Comparison of ENCODE assay signal across 29 cellular contexts in genomic region chr20:16940701-16941100, GRCh38.
"Had no signal": no experiment of that assay in that cellular context is flagged by ENCODE, and none has a peak within 500 bp of the region (broad histone marks: within the 10 kb centered on the region; RNA-seq: fewer than 3 reads in every experiment).

No MANE protein-coding gene starts in this region.

- H3K4me3 ChIP-seq: heart right ventricle, left ventricle myocardium inferior, lung, neural progenitor cell, right atrium auricular region, right lobe of liver, smooth muscle cell, testis, thyroid gland, transverse colon, upper lobe of left lung had no signal

- H3K9me3 ChIP-seq: neutrophil, right lobe of liver, testis, thyroid gland, transverse colon, upper lobe of left lung had no signal

- H3K4me3 Mint-ChIP-seq: mesothelial cell of epicardium; naive B cell; natural killer cell; nephron progenitor cell; neural progenitor cell; stimulated activated memory B cell treated with anti-CD40 and anti-IgM and Interleukin-4, amounts not matched to agents 10 μg/mL and 1 μg/mL and 100 μg/mL, for 72 hours; stimulated activated naive CD8-positive, alpha-beta T cell treated with anti-CD3 and anti-CD28 coated beads, Interleukin-15, amount 100 ng/mL, for 72 hours had no signal

- ATAC-seq: heart right ventricle; natural killer cell; right lobe of liver; stimulated activated memory B cell treated with anti-CD40 and anti-IgM and Interleukin-4, amounts not matched to agents 10 μg/mL and 1 μg/mL and 100 μg/mL, for 72 hours; stimulated activated naive CD8-positive, alpha-beta T cell treated with anti-CD3 and anti-CD28 coated beads, Interleukin-15, amount 100 ng/mL, for 72 hours had no signal

- H3K27me3 Mint-ChIP-seq: stimulated activated memory B cell treated with anti-CD40 and anti-IgM and Interleukin-4, amounts not matched to agents 10 μg/mL and 1 μg/mL and 100 μg/mL, for 72 hours; stimulated activated naive CD8-positive, alpha-beta T cell treated with anti-CD3 and anti-CD28 coated beads, Interleukin-15, amount 100 ng/mL, for 72 hours had no signal

- H3K27me3 ChIP-seq: heart right ventricle, neural progenitor cell, neutrophil, right atrium auricular region, right lobe of liver, testis, thyroid gland, transverse colon, upper lobe of left lung had no signal

- H3K9me3 Mint-ChIP-seq: stimulated activated memory B cell treated with anti-CD40 and anti-IgM and Interleukin-4, amounts not matched to agents 10 μg/mL and 1 μg/mL and 100 μg/mL, for 72 hours had no signal

- H3K4me2 ChIP-seq: neural progenitor cell, smooth muscle cell had no signal

- H3K36me3 Mint-ChIP-seq: mesothelial cell of epicardium; naive B cell; natural killer cell; neural progenitor cell; stimulated activated memory B cell treated with anti-CD40 and anti-IgM and Interleukin-4, amounts not matched to agents 10 μg/mL and 1 μg/mL and 100 μg/mL, for 72 hours had no signal

- DNase-seq: heart right ventricle; hippocampal formation; islet precursor cell; left ventricle myocardium inferior; mesendoderm; naive B cell; natural killer cell; nephron progenitor cell; occipital lobe; right lobe of liver; stimulated activated CD4-positive, alpha-beta T cell treated with anti-CD3 and anti-CD28 coated beads, Interleukin-1b, Interleukin-23, amount 100 ng/mL, for 48 hours; stimulated activated CD4-positive, alpha-beta T cell treated with anti-CD3 and anti-CD28 coated beads, Interleukin-2, amount 100 ng/mL, for 48 hours; stimulated activated CD4-positive, alpha-beta T cell treated with anti-CD3 and anti-CD28 coated beads, Interleukin-4, amount 100 ng/mL, for 4 hours; stimulated activated CD8-positive, alpha-beta memory T cell treated with anti-CD3 and anti-CD28 coated beads, Interleukin-4, amount 100 ng/mL, for 48 hours; stimulated activated naive CD4-positive, alpha-beta T cell treated with Interleukin-2 at 50 U/mL for 16 hours; stimulated activated naive CD8-positive, alpha-beta T cell treated with anti-CD3 and anti-CD28 coated beads, Interleukin-15, amount 100 ng/mL, for 72 hours; substantia nigra; testis; thyroid gland; transverse colon; upper lobe of left lung had no signal

- H3K36me3 ChIP-seq: heart right ventricle, left ventricle myocardium inferior, neural progenitor cell, neutrophil, right atrium auricular region, right lobe of liver, thyroid gland, transverse colon, upper lobe of left lung had no signal

- H3K9ac ChIP-seq: neural progenitor cell had no signal

- H2AFZ ChIP-seq: neural progenitor cell had no signal

- H3K4me1 Mint-ChIP-seq: naive B cell; natural killer cell; stimulated activated memory B cell treated with anti-CD40 and anti-IgM and Interleukin-4, amounts not matched to agents 10 μg/mL and 1 μg/mL and 100 μg/mL, for 72 hours; stimulated activated naive CD8-positive, alpha-beta T cell treated with anti-CD3 and anti-CD28 coated beads, Interleukin-15, amount 100 ng/mL, for 72 hours had no signal

- H3K27ac ChIP-seq: heart right ventricle, left ventricle myocardium inferior, neural progenitor cell, neutrophil, right atrium auricular region, right lobe of liver, testis, thyroid gland, transverse colon, upper lobe of left lung had no signal

- H3K27ac Mint-ChIP-seq: mesothelial cell of epicardium; naive B cell; natural killer cell; nephron progenitor cell; neural progenitor cell; progenitor cell of endocrine pancreas; stimulated activated memory B cell treated with anti-CD40 and anti-IgM and Interleukin-4, amounts not matched to agents 10 μg/mL and 1 μg/mL and 100 μg/mL, for 72 hours; stimulated activated naive CD8-positive, alpha-beta T cell treated with anti-CD3 and anti-CD28 coated beads, Interleukin-15, amount 100 ng/mL, for 72 hours had no signal

- H3K4me1 ChIP-seq: heart right ventricle, left ventricle myocardium inferior, neural progenitor cell, right atrium auricular region, right lobe of liver, testis, transverse colon, upper lobe of left lung had no signal
